36 cellular contexts compared by ENCODE assay signal in genomic region chr2:24745825-24746224, GRCh38.
"Had no signal": no experiment of that assay in that cellular context is flagged by ENCODE, and none has a peak within 500 bp of the region (broad histone marks: within the 10 kb centered on the region; RNA-seq: fewer than 3 reads in every experiment).

No MANE protein-coding gene starts in this region.

- H3K27ac ChIP-seq: adrenal gland, body of pancreas, breast epithelium, Peyer's patch, SJSA1, VCaP had no signal

- H3K4me1 ChIP-seq: body of pancreas, breast epithelium, Peyer's patch, SJSA1 had no signal

- DNase-seq: activated B cell treated with CpG ODN at 0.5 μM for 24 hours; activated CD4-positive, alpha-beta T cell treated with anti-CD3 and anti-CD28 coated beads for 4 hours; activated CD4-positive, alpha-beta T cell treated with anti-CD3 and anti-CD28 coated beads, Interleukin-2, amount 50 U/mL, for 1 hour; activated CD4-positive, CD25-positive, alpha-beta regulatory T cell treated with anti-CD3 and anti-CD28 coated beads, Interleukin-2, amount 50 U/mL, for 72 hours; activated CD8-positive, alpha-beta memory T cell treated with anti-CD3 and anti-CD28 coated beads, Interleukin-2, amount 50 U/mL, for 4 hours; activated gamma-delta T cell treated with Interleukin-2 at 50 U/mL for 16 hours; activated naive CD4-positive, alpha-beta T cell treated with anti-CD3 and anti-CD28 coated beads for 36 hours; activated T-cell treated with anti-CD3 and anti-CD28 coated beads for 4 hours; adrenal gland; body of pancreas; NCI-H1092 treated with DMSO at 0.1 percent for 48 hours; NCI-H1417; NCI-H146; NCI-H187; NCI-H2029 treated with DMSO at 0.1 percent for 48 hours; NCI-H2107; NCI-H2171; NCI-H510A; NCI-H526; NCI-H748 treated with DMSO at 0.1 percent for 48 hours; NK-92 treated with Interleukin-12 subunit alpha and Interleukin-12 subunit beta, amount 100 ng/mL, for 24 hours; PC-3; Peyer's patch; RPMI8226; SHP77 treated with DMSO at 0.1 percent for 48 hours; SK-N-SH; T-cell; T-helper 2 cell; T-helper 9 cell had no signal

- H3K4me1 Mint-ChIP-seq: activated B cell treated with CpG ODN at 0.5 μM for 24 hours had no signal

- H3K27me3 ChIP-seq: adrenal gland, body of pancreas, breast epithelium, Peyer's patch, SJSA1 had no signal

- H3K4me3 ChIP-seq: adrenal gland, body of pancreas, breast epithelium, K562, Peyer's patch, SJSA1 had no signal

- H3K4me3 Mint-ChIP-seq: activated B cell treated with CpG ODN at 0.5 μM for 24 hours; activated naive CD4-positive, alpha-beta T cell treated with anti-CD3 and anti-CD28 coated beads for 36 hours; activated T-helper 1 cell treated with anti-CD3 and anti-CD28 coated beads, Interleukin-12 subunit alpha, Interleukin-12 subunit beta, Interleukin-2, Interleukin-4 antibody, amounts not matched to agents 30 ng/mL and 10 ng/mL and 1 ng/mL, durations not matched to agents 14 hours and 24 hours and 36 hours; T-cell had no signal

- H3K27me3 Mint-ChIP-seq: activated B cell treated with CpG ODN at 0.5 μM for 24 hours, T-cell had no signal

- H3K27ac Mint-ChIP-seq: activated B cell treated with CpG ODN at 0.5 μM for 24 hours; activated naive CD4-positive, alpha-beta T cell treated with anti-CD3 and anti-CD28 coated beads for 36 hours; activated naive CD4-positive, alpha-beta T cell treated with anti-CD3 and anti-CD28 coated beads, Interleukin-2, amount 50 U/mL, for 72 hours; activated T-helper 1 cell treated with anti-CD3 and anti-CD28 coated beads, Interleukin-12 subunit alpha, Interleukin-12 subunit beta, Interleukin-2, Interleukin-4 antibody, amounts not matched to agents 30 ng/mL and 10 ng/mL and 1 ng/mL, durations not matched to agents 14 hours and 24 hours and 36 hours had no signal

- FAIRE-seq: astrocyte, K562 had no signal

- H3K9me3 ChIP-seq: adrenal gland, body of pancreas, breast epithelium, Peyer's patch, SJSA1, SK-N-SH had no signal

- ATAC-seq: activated naive CD4-positive, alpha-beta T cell treated with anti-CD3 and anti-CD28 coated beads, Interleukin-2, amount 50 U/mL, for 72 hours; body of pancreas; K562; PC-3; T-cell had no signal

- H3K36me3 ChIP-seq: breast epithelium, SJSA1 had no signal

- H3K9me3 Mint-ChIP-seq: activated B cell treated with CpG ODN at 0.5 μM for 24 hours; activated naive CD4-positive, alpha-beta T cell treated with anti-CD3 and anti-CD28 coated beads for 36 hours; activated naive CD4-positive, alpha-beta T cell treated with anti-CD3 and anti-CD28 coated beads, Interleukin-2, amount 50 U/mL, for 72 hours; activated T-helper 1 cell treated with anti-CD3 and anti-CD28 coated beads, Interleukin-12 subunit alpha, Interleukin-12 subunit beta, Interleukin-2, Interleukin-4 antibody, amounts not matched to agents 30 ng/mL and 10 ng/mL and 1 ng/mL, durations not matched to agents 14 hours and 24 hours and 36 hours; T-cell had no signal
